Comparison of ENCODE assay signal across 1 cellular context in the genomic region with DNA sequence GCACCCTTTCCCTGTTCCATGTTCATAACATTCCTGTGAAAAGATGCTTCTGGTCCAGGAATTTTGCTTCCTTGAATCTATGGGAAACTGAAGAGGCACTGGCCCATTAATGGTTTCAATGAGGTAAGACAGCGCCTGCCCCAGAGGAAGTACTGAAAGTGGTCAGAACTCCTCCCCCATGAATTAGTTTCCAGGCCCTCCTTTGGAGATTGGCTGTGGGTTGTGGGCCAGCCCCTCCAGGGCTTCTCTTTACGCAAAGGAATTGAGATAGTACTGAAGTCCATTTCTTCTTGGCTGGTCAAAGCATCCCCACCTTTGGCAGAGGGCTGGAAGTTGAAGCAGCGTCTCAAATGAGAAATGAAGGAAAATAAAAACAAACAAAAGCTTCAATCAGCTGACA.
TF ChIP-seq lines count a peak whose summit lies in the region.

No MANE protein-coding gene starts in this region.

TF ChIP-seq in WTC11, 78 proteins besides CTCF, POLR2A, EP300 and RAD21 (continued from another document):
- no peak for TF ChIP-seq FOXP4 (CRISPR knock-in tag; IDR thresholded peaks at IDR 0.05)
- TF ChIP-seq ZNF512 (CRISPR knock-in tag; IDR thresholded peaks at IDR 0.05; ENCODE audit: borderline replicate concordance) = no peak
- TF ChIP-seq GRHL2 (CRISPR knock-in tag; IDR thresholded peaks at IDR 0.05; ENCODE audit: insufficient replicate concordance, severe bottlenecking) = no peak
- TF ChIP-seq ZNF121 (CRISPR knock-in tag; IDR thresholded peaks at IDR 0.05) = no peak
- TF ChIP-seq FOXK1 (CRISPR knock-in tag; IDR thresholded peaks at IDR 0.05) = no peak
- TF ChIP-seq JUN (CRISPR knock-in tag; IDR thresholded peaks at IDR 0.05) = no peak
- TF ChIP-seq ZNF317 (CRISPR knock-in tag; IDR thresholded peaks at IDR 0.05; ENCODE audit: borderline replicate concordance, low read depth) = no peak
- TF ChIP-seq, protein P1, sequence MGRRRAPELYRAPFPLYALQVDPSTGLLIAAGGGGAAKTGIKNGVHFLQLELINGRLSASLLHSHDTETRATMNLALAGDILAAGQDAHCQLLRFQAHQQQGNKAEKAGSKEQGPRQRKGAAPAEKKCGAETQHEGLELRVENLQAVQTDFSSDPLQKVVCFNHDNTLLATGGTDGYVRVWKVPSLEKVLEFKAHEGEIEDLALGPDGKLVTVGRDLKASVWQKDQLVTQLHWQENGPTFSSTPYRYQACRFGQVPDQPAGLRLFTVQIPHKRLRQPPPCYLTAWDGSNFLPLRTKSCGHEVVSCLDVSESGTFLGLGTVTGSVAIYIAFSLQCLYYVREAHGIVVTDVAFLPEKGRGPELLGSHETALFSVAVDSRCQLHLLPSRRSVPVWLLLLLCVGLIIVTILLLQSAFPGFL (CRISPR knock-in tag; IDR thresholded peaks at IDR 0.05; ENCODE audit: borderline replicate concordance) = no peak
- TF ChIP-seq NFYB (CRISPR knock-in tag; conservative IDR thresholded peaks at IDR 0.05; ENCODE audit: low read depth) = no peak
